1 cellular context compared by ENCODE assay signal in the genomic region with DNA sequence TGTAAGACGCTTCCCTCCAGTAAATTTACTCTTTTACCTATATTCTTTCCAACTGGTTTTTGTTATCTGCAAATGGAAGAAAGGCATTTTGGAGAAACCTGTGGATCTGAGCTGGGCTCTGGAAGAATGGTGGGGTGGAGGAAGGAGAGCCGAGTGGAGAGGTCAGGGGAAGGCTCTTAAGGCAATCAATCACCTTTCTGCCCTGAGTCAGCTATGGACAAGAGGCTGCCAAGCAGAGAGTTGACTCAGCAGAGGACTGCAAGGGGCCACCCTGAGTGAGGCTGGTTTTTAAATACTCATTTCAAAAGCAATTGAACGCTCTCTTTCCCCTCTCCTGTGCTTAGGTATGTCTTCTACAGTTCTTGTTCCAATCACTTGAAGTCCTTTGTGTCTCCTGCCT.
TF ChIP-seq lines count a peak whose summit lies in the region.

No MANE protein-coding gene starts in this region.

TF ChIP-seq in K562, 482 proteins besides CTCF, POLR2A, EP300 and RAD21 (continued from another document):
- peak; percentile 81 for TF ChIP-seq PBX2 (CRISPR knock-in tag; IDR thresholded peaks at IDR 0.05; ENCODE audit: low read depth)
- TF ChIP-seq PBX2 (tag; conservative IDR thresholded peaks at IDR 0.05; ENCODE audit: low read depth) = peak; percentile 97
- peak; percentile 76; the same call in 1 of the 2 replicates for TF ChIP-seq SMARCE1 (IDR thresholded peaks at IDR 0.05)
- TF ChIP-seq LEF1 (IDR thresholded peaks at IDR 0.05) = peak; percentile 59; the same call in 1 of the 2 replicates
- TF ChIP-seq MAFK (IDR thresholded peaks at IDR 0.05; ENCODE audit: low read length) = peak; percentile 82
- peak; percentile 60; the same call in 1 of the 2 replicates for TF ChIP-seq MAFF (IDR thresholded peaks at IDR 0.05; ENCODE audit: low read length)
- no peak for TF ChIP-seq NR2C2 (CRISPR knock-in tag; IDR thresholded peaks at IDR 0.05)
- TF ChIP-seq NR2C2 (tag; IDR thresholded peaks at IDR 0.05) = peak; percentile 58; the same call in 1 of the 2 replicates
- peak; percentile 93 for TF ChIP-seq BACH1 (tag; IDR thresholded peaks at IDR 0.05)
- peak; percentile 72 for TF ChIP-seq JUND (IDR thresholded peaks at IDR 0.05; ENCODE audit: borderline replicate concordance, low read depth, low read length)
- peak; percentile 70; the same call in 2 of the 3 replicates for TF ChIP-seq JUND (tag; IDR thresholded peaks at IDR 0.05; ENCODE audit: borderline replicate concordance, low read depth, low read length)
- no peak for TF ChIP-seq TCF7 (IDR thresholded peaks at IDR 0.05; ENCODE audit: borderline replicate concordance)
- TF ChIP-seq, protein P1, sequence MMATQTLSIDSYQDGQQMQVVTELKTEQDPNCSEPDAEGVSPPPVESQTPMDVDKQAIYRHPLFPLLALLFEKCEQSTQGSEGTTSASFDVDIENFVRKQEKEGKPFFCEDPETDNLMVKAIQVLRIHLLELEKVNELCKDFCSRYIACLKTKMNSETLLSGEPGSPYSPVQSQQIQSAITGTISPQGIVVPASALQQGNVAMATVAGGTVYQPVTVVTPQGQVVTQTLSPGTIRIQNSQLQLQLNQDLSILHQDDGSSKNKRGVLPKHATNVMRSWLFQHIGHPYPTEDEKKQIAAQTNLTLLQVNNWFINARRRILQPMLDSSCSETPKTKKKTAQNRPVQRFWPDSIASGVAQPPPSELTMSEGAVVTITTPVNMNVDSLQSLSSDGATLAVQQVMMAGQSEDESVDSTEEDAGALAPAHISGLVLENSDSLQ (IDR thresholded peaks at IDR 0.05) = peak; percentile 97
- TF ChIP-seq FOSL1 (tag; conservative IDR thresholded peaks at IDR 0.05) = peak; percentile 81
- TF ChIP-seq JUN (IDR thresholded peaks at IDR 0.05; ENCODE audit: borderline replicate concordance, low read depth, low read length) = peak; percentile 60; the same call in 1 of the 2 replicates
- no peak for TF ChIP-seq JUN (CRISPR knock-in tag; IDR thresholded peaks at IDR 0.05; ENCODE audit: borderline replicate concordance)
- TF ChIP-seq, protein P2, sequence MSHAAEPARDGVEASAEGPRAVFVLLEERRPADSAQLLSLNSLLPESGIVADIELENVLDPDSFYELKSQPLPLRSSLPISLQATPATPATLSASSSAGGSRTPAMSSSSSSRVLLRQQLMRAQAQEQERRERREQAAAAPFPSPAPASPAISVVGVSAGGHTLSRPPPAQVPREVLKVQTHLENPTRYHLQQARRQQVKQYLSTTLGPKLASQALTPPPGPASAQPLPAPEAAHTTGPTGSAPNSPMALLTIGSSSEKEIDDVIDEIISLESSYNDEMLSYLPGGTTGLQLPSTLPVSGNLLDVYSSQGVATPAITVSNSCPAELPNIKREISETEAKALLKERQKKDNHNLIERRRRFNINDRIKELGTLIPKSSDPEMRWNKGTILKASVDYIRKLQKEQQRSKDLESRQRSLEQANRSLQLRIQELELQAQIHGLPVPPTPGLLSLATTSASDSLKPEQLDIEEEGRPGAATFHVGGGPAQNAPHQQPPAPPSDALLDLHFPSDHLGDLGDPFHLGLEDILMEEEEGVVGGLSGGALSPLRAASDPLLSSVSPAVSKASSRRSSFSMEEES (CRISPR knock-in tag; IDR thresholded peaks at IDR 0.05) = no peak
- TF ChIP-seq RBM34 (IDR thresholded peaks at IDR 0.05; ENCODE audit: borderline replicate concordance, insufficient read depth, low read length) = no peak
- peak; percentile 75 for TF ChIP-seq NFE2 (IDR thresholded peaks at IDR 0.05; ENCODE audit: low read depth)
- no peak for TF ChIP-seq ZNF347 (CRISPR knock-in tag; IDR thresholded peaks at IDR 0.05; ENCODE audit: low read depth)
TF ChIP-seq in K562: peak in this region for 23.
